21 cellular contexts compared by ENCODE assay signal in the genomic region with DNA sequence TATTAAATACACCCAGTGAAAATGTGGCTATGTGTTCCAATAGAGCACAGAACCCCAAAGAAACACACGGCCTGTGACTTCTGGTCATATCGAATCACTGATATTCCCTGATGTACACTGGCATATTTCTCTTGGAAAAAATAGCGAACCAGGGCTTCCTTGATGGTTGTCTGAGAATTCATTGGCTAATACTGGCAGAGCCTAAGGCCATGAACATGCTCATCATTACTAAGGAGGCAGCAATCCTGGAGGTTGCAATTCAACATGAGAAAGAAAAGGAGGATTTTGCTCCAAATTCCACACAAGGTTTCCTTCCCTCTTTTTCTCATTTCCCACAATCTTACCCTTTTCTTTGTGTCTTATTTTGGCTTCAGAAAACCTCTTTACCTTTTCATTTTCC.
"Had no signal": no experiment of that assay in that cellular context is flagged by ENCODE, and none has a peak within 500 bp of the region (broad histone marks: within the 10 kb centered on the region; RNA-seq: fewer than 3 reads in every experiment).

No MANE protein-coding gene starts in this region.

- H3K4me3 ChIP-seq: adrenal gland, ascending aorta, coronary artery, left lung, lung, neural progenitor cell, upper lobe of right lung had no signal

- H3K36me3 ChIP-seq: adrenal gland, ascending aorta, left lung, neural progenitor cell, upper lobe of right lung had no signal

- H3K9me3 ChIP-seq: adrenal gland, ascending aorta, upper lobe of right lung had no signal

- H3K4me2 ChIP-seq: neural progenitor cell had no signal

- H3K27ac ChIP-seq: adrenal gland, ascending aorta, coronary artery, left lung, neural progenitor cell, upper lobe of right lung had no signal

- DNase-seq: activated CD4-positive, alpha-beta T cell treated with anti-CD3 and anti-CD28 coated beads for 1 hour; activated CD4-positive, alpha-beta T cell treated with anti-CD3 and anti-CD28 coated beads, Interleukin-2, amount 50 U/mL, for 1 hour; activated CD8-positive, alpha-beta T cell treated with anti-CD3 and anti-CD28 coated beads, Interleukin-2, amount 10 ng/mL, durations not matched to agents 7 days and 5 days; activated naive CD4-positive, alpha-beta T cell; activated T-cell treated with anti-CD3 and anti-CD28 coated beads, Interleukin-2, amount 50 U/mL, for 1 hour; adrenal gland; cerebellar nuclear complex; erythroblast; foreskin melanocyte; immature natural killer cell; kidney glomerular epithelial cell; left lung; naive thymus-derived CD8-positive, alpha-beta T cell; stimulated activated CD4-positive, alpha-beta T cell treated with anti-CD3 and anti-CD28 coated beads, Interleukin-4, amount 100 ng/mL, for 24 hours; stimulated activated naive CD8-positive, alpha-beta T cell treated with anti-CD3 and anti-CD28 coated beads, Interleukin-15, Interleukin-2, amounts not matched to agents 100 U/mL and 50 U/mL, for 24 hours; T-helper 9 cell; upper lobe of right lung had no signal

- H3K4me1 ChIP-seq: adrenal gland, left lung, neural progenitor cell, upper lobe of right lung had no signal

- H2AFZ ChIP-seq: neural progenitor cell had no signal

- H3K27me3 ChIP-seq: ascending aorta, neural progenitor cell had no signal

- H3K9ac ChIP-seq: neural progenitor cell had no signal
